8 cellular contexts compared by ENCODE assay signal in the genomic region with DNA sequence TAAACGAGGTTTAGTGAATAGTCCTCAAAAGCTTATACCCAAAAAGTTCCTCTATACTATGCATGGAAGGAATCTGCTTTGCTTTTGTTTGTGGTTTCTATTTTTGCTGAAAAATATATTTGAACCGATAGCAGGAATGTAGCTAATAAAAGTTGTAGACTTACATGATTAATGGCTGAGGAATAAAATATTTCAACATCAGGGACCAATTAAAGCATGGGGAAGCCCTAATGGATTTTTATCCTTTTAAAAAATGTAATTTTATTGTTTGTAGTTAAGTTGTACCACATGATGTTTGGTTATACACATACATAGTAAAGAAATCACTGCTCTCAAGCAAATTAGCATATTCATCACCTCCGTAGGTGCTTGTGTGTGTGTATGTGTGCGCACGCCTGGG.
"Had no signal": no experiment of that assay in that cellular context is flagged by ENCODE, and none has a peak within 500 bp of the region (broad histone marks: within the 10 kb centered on the region; RNA-seq: fewer than 3 reads in every experiment).

No MANE protein-coding gene starts in this region.

- FAIRE-seq: H1, H54, K562 had no signal

- H3K27ac ChIP-seq: HL-60 had no signal

- ATAC-seq: GM23338, K562 had no signal

- DNase-seq: H9, HCEC 1CT, IMR-90 had no signal

- H3K4me3 ChIP-seq: GM23338, K562 had no signal
